In genomic region chr12:113514602-113515001, GRCh38 we compare ENCODE assay signal across 1 cellular context.
TF ChIP-seq lines count a peak whose summit lies in the region.

No MANE protein-coding gene starts in this region.

TF ChIP-seq in GM23338, 12 proteins besides CTCF, POLR2A, EP300 and RAD21 (continued from another document):
- TF ChIP-seq REST (IDR thresholded peaks at IDR 0.05; ENCODE audit: unreplicated experiment) (no peak), ETS1 (IDR thresholded peaks at IDR 0.05) (no peak), EZH2phosphoT487 (IDR thresholded peaks at IDR 0.05; ENCODE audit: unreplicated experiment) (no peak), CREB1 (CRISPR knock-in tag; IDR thresholded peaks at IDR 0.05; ENCODE audit: low read depth) (no peak)
